In genomic region chr9:18982246-18982589, GRCh38 we compare ENCODE assay signal across 1 cellular context.
TF ChIP-seq lines count a peak whose summit lies in the region.

No MANE protein-coding gene starts in this region.

TF ChIP-seq in HEK293, 187 proteins besides CTCF, POLR2A, EP300 and RAD21 (continued from another document):
- no peak for TF ChIP-seq SP3 (tag by site-specific recombination; IDR thresholded peaks at IDR 0.05)
- no peak for TF ChIP-seq ZNF184 (tag by site-specific recombination; IDR thresholded peaks at IDR 0.05)
- no peak for TF ChIP-seq GLI4 (tag by site-specific recombination; IDR thresholded peaks at IDR 0.05)
- peak; percentile 16; the same call in 1 of the 2 replicates for TF ChIP-seq SCRT1 (tag by site-specific recombination; IDR thresholded peaks at IDR 0.05; ENCODE audit: borderline replicate concordance)
- TF ChIP-seq ZNF626 (tag by site-specific recombination; IDR thresholded peaks at IDR 0.05), result no peak
- TF ChIP-seq, protein P1, sequence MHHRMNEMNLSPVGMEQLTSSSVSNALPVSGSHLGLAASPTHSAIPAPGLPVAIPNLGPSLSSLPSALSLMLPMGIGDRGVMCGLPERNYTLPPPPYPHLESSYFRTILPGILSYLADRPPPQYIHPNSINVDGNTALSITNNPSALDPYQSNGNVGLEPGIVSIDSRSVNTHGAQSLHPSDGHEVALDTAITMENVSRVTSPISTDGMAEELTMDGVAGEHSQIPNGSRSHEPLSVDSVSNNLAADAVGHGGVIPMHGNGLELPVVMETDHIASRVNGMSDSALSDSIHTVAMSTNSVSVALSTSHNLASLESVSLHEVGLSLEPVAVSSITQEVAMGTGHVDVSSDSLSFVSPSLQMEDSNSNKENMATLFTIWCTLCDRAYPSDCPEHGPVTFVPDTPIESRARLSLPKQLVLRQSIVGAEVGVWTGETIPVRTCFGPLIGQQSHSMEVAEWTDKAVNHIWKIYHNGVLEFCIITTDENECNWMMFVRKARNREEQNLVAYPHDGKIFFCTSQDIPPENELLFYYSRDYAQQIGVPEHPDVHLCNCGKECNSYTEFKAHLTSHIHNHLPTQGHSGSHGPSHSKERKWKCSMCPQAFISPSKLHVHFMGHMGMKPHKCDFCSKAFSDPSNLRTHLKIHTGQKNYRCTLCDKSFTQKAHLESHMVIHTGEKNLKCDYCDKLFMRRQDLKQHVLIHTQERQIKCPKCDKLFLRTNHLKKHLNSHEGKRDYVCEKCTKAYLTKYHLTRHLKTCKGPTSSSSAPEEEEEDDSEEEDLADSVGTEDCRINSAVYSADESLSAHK (tag by site-specific recombination; IDR thresholded peaks at IDR 0.05), result peak; percentile 63; the same call in 1 of the 2 replicates
- TF ChIP-seq, protein P2, sequence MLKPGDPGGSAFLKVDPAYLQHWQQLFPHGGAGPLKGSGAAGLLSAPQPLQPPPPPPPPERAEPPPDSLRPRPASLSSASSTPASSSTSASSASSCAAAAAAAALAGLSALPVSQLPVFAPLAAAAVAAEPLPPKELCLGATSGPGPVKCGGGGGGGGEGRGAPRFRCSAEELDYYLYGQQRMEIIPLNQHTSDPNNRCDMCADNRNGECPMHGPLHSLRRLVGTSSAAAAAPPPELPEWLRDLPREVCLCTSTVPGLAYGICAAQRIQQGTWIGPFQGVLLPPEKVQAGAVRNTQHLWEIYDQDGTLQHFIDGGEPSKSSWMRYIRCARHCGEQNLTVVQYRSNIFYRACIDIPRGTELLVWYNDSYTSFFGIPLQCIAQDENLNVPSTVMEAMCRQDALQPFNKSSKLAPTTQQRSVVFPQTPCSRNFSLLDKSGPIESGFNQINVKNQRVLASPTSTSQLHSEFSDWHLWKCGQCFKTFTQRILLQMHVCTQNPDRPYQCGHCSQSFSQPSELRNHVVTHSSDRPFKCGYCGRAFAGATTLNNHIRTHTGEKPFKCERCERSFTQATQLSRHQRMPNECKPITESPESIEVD (tag by site-specific recombination; IDR thresholded peaks at IDR 0.05), result peak; percentile 67
- no peak for TF ChIP-seq ZNF792 (tag by site-specific recombination; IDR thresholded peaks at IDR 0.05)
- TF ChIP-seq ZBTB17 (tag by site-specific recombination; IDR thresholded peaks at IDR 0.05), result peak; percentile 10; the same call in 1 of the 2 replicates
- no peak for TF ChIP-seq HOXA7 (CRISPR knock-in tag; IDR thresholded peaks at IDR 0.05; ENCODE audit: borderline replicate concordance)
- TF ChIP-seq ZNF121 (tag by site-specific recombination; IDR thresholded peaks at IDR 0.05), result no peak
- TF ChIP-seq FEZF1 (tag by site-specific recombination; IDR thresholded peaks at IDR 0.05), result peak; percentile 52
- peak; percentile 78 for TF ChIP-seq ZNF843 (tag by site-specific recombination; IDR thresholded peaks at IDR 0.05)
- 0 out of 2 replicates have a peak, but pooled peaks have one; percentile 32 for TF ChIP-seq ZNF561 (tag by site-specific recombination; IDR thresholded peaks at IDR 0.05; ENCODE audit: borderline replicate concordance)
- TF ChIP-seq ZEB2 (tag by site-specific recombination; IDR thresholded peaks at IDR 0.05), result peak; percentile 59; the same call in 1 of the 2 replicates
- peak; percentile 28; the same call in 1 of the 2 replicates for TF ChIP-seq MZF1 (tag by site-specific recombination; IDR thresholded peaks at IDR 0.05; ENCODE audit: borderline replicate concordance)
- TF ChIP-seq, protein P3, sequence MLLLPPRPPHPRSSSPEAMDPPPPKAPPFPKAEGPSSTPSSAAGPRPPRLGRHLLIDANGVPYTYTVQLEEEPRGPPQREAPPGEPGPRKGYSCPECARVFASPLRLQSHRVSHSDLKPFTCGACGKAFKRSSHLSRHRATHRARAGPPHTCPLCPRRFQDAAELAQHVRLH (tag by site-specific recombination; IDR thresholded peaks at IDR 0.05), result 0 out of 2 replicates have a peak, but pooled peaks have one; percentile 59
- TF ChIP-seq ZNF707 (tag by site-specific recombination; IDR thresholded peaks at IDR 0.05), result no peak
- TF ChIP-seq ZIC2 (tag by site-specific recombination; IDR thresholded peaks at IDR 0.05), result peak; percentile 25
- no peak for TF ChIP-seq GFI1B (tag by site-specific recombination; IDR thresholded peaks at IDR 0.05)
- peak; percentile 49; the same call in 1 of the 2 replicates for TF ChIP-seq ZNF423 (tag by site-specific recombination; IDR thresholded peaks at IDR 0.05)
- TF ChIP-seq BCL6B (tag by site-specific recombination; IDR thresholded peaks at IDR 0.05), result no peak
- TF ChIP-seq ZNF791 (tag by site-specific recombination; IDR thresholded peaks at IDR 0.05), result no peak
- no peak for TF ChIP-seq ZSCAN5A (tag by site-specific recombination; IDR thresholded peaks at IDR 0.05)
- TF ChIP-seq, protein P4, sequence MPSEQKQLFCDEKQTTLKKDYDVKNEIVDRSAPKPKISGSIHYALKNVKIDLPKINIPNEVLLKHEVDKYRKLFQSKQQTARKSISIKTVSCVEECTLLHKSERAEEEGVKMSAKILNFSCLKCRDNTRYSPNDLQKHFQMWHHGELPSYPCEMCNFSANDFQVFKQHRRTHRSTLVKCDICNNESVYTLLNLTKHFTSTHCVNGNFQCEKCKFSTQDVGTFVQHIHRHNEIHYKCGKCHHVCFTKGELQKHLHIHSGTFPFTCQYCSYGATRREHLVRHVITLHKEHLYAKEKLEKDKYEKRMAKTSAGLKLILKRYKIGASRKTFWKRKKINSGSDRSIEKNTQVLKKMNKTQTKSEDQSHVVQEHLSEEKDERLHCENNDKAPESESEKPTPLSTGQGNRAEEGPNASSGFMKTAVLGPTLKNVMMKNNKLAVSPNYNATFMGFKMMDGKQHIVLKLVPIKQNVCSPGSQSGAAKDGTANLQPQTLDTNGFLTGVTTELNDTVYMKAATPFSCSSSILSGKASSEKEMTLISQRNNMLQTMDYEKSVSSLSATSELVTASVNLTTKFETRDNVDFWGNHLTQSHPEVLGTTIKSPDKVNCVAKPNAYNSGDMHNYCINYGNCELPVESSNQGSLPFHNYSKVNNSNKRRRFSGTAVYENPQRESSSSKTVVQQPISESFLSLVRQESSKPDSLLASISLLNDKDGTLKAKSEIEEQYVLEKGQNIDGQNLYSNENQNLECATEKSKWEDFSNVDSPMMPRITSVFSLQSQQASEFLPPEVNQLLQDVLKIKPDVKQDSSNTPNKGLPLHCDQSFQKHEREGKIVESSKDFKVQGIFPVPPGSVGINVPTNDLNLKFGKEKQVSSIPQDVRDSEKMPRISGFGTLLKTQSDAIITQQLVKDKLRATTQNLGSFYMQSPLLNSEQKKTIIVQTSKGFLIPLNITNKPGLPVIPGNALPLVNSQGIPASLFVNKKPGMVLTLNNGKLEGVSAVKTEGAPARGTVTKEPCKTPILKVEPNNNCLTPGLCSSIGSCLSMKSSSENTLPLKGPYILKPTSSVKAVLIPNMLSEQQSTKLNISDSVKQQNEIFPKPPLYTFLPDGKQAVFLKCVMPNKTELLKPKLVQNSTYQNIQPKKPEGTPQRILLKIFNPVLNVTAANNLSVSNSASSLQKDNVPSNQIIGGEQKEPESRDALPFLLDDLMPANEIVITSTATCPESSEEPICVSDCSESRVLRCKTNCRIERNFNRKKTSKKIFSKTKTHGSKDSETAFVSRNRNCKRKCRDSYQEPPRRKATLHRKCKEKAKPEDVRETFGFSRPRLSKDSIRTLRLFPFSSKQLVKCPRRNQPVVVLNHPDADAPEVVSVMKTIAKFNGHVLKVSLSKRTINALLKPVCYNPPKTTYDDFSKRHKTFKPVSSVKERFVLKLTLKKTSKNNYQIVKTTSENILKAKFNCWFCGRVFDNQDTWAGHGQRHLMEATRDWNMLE (tag by site-specific recombination; conservative IDR thresholded peaks at IDR 0.05; ENCODE audit: low read depth), result no peak
- TF ChIP-seq ZNF202 (tag by site-specific recombination; IDR thresholded peaks at IDR 0.05; ENCODE audit: borderline replicate concordance), result no peak
- peak; percentile 45; the same call in 1 of the 2 replicates for TF ChIP-seq KLF10 (tag by site-specific recombination; IDR thresholded peaks at IDR 0.05)
- TF ChIP-seq ZNF398 (tag by site-specific recombination; IDR thresholded peaks at IDR 0.05), result peak; percentile 60
- TF ChIP-seq PRDM2 (tag by site-specific recombination; IDR thresholded peaks at IDR 0.05; ENCODE audit: borderline replicate concordance), result no peak
- TF ChIP-seq ZNF629 (tag by site-specific recombination; IDR thresholded peaks at IDR 0.05), result peak; percentile 54; the same call in 1 of the 2 replicates
